ENCODE assay signal across 1 cellular context in the genomic region with DNA sequence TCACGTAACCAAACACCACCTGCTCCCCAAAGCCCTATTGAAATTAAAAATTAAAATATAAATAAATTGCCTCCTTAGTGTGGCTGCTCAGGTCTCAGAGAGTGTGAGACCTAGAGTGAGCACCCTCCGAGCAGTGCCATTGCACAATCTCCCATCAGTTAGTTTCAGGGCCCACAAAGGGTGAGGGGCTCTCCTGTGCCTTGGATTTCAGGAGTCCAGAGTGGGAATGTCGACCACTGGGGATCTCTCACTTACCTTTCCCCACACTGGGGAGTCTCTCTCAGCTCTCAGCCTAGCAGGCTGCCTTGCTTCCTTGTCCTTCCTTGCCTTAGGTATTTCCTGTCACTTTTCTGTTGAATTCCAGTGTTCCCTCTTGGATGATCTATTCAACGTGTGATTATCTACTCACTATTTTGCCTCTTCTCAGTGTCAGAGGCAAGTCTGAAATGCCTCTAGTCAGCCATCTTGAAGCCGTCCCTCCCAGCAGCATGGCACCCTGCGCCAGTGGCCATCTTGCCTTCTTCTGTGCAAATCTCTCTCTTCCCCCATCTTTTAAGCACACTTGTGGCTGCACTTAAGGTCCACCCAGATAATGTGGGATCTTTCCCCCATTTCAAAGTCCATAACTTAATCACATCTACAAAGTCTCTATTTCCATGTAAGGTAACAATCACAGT.
TF ChIP-seq lines count a peak whose summit lies in the region.

No MANE protein-coding gene starts in this region.

TF ChIP-seq in GM23338, 12 proteins besides CTCF, POLR2A, EP300 and RAD21:
- TF ChIP-seq, protein P1, sequence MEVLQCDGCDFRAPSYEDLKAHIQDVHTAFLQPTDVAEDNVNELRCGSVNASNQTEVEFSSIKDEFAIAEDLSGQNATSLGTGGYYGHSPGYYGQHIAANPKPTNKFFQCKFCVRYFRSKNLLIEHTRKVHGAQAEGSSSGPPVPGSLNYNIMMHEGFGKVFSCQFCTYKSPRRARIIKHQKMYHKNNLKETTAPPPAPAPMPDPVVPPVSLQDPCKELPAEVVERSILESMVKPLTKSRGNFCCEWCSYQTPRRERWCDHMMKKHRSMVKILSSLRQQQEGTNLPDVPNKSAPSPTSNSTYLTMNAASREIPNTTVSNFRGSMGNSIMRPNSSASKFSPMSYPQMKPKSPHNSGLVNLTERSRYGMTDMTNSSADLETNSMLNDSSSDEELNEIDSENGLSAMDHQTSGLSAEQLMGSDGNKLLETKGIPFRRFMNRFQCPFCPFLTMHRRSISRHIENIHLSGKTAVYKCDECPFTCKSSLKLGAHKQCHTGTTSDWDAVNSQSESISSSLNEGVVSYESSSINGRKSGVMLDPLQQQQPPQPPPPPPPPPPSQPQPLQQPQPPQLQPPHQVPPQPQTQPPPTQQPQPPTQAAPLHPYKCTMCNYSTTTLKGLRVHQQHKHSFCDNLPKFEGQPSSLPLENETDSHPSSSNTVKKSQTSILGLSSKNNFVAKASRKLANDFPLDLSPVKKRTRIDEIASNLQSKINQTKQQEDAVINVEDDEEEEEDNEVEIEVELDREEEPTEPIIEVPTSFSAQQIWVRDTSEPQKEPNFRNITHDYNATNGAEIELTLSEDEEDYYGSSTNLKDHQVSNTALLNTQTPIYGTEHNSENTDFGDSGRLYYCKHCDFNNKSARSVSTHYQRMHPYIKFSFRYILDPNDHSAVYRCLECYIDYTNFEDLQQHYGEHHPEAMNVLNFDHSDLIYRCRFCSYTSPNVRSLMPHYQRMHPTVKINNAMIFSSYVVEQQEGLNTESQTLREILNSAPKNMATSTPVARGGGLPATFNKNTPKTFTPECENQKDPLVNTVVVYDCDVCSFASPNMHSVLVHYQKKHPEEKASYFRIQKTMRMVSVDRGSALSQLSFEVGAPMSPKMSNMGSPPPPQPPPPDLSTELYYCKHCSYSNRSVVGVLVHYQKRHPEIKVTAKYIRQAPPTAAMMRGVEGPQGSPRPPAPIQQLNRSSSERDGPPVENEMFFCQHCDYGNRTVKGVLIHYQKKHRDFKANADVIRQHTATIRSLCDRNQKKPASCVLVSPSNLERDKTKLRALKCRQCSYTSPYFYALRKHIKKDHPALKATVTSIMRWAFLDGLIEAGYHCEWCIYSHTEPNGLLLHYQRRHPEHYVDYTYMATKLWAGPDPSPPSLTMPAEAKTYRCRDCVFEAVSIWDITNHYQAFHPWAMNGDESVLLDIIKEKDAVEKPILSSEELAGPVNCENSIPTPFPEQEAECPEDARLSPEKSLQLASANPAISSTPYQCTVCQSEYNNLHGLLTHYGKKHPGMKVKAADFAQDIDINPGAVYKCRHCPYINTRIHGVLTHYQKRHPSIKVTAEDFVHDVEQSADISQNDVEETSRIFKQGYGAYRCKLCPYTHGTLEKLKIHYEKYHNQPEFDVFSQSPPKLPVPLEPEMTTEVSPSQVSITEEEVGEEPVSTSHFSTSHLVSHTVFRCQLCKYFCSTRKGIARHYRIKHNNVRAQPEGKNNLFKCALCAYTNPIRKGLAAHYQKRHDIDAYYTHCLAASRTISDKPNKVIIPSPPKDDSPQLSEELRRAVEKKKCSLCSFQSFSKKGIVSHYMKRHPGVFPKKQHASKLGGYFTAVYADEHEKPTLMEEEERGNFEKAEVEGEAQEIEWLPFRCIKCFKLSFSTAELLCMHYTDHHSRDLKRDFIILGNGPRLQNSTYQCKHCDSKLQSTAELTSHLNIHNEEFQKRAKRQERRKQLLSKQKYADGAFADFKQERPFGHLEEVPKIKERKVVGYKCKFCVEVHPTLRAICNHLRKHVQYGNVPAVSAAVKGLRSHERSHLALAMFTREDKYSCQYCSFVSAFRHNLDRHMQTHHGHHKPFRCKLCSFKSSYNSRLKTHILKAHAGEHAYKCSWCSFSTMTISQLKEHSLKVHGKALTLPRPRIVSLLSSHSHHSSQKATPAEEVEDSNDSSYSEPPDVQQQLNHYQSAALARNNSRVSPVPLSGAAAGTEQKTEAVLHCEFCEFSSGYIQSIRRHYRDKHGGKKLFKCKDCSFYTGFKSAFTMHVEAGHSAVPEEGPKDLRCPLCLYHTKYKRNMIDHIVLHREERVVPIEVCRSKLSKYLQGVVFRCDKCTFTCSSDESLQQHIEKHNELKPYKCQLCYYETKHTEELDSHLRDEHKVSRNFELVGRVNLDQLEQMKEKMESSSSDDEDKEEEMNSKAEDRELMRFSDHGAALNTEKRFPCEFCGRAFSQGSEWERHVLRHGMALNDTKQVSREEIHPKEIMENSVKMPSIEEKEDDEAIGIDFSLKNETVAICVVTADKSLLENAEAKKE (CRISPR knock-in tag; IDR thresholded peaks at IDR 0.05): no peak
- TF ChIP-seq NANOG (IDR thresholded peaks at IDR 0.05; ENCODE audit: borderline replicate concordance): no peak
- no peak for TF ChIP-seq STAT1 (IDR thresholded peaks at IDR 0.05; ENCODE audit: unreplicated experiment)
- no peak for TF ChIP-seq ZNF114 (CRISPR knock-in tag; IDR thresholded peaks at IDR 0.05)
- TF ChIP-seq, protein P2, sequence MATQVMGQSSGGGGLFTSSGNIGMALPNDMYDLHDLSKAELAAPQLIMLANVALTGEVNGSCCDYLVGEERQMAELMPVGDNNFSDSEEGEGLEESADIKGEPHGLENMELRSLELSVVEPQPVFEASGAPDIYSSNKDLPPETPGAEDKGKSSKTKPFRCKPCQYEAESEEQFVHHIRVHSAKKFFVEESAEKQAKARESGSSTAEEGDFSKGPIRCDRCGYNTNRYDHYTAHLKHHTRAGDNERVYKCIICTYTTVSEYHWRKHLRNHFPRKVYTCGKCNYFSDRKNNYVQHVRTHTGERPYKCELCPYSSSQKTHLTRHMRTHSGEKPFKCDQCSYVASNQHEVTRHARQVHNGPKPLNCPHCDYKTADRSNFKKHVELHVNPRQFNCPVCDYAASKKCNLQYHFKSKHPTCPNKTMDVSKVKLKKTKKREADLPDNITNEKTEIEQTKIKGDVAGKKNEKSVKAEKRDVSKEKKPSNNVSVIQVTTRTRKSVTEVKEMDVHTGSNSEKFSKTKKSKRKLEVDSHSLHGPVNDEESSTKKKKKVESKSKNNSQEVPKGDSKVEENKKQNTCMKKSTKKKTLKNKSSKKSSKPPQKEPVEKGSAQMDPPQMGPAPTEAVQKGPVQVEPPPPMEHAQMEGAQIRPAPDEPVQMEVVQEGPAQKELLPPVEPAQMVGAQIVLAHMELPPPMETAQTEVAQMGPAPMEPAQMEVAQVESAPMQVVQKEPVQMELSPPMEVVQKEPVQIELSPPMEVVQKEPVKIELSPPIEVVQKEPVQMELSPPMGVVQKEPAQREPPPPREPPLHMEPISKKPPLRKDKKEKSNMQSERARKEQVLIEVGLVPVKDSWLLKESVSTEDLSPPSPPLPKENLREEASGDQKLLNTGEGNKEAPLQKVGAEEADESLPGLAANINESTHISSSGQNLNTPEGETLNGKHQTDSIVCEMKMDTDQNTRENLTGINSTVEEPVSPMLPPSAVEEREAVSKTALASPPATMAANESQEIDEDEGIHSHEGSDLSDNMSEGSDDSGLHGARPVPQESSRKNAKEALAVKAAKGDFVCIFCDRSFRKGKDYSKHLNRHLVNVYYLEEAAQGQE (IDR thresholded peaks at IDR 0.05; ENCODE audit: unreplicated experiment): no peak
- TF ChIP-seq EZH2phosphoT487 (IDR thresholded peaks at IDR 0.05; ENCODE audit: unreplicated experiment): no peak
- TF ChIP-seq JUNB (IDR thresholded peaks at IDR 0.05; ENCODE audit: unreplicated experiment): no peak
- TF ChIP-seq ZNF331 (CRISPR knock-in tag; IDR thresholded peaks at IDR 0.05; ENCODE audit: low read depth): no peak
- TF ChIP-seq CREB1 (CRISPR knock-in tag; IDR thresholded peaks at IDR 0.05; ENCODE audit: low read depth): no peak
- no peak for TF ChIP-seq EZH2 (IDR thresholded peaks at IDR 0.05; ENCODE audit: low read depth, unreplicated experiment)
- TF ChIP-seq POLR2AphosphoS5 (IDR thresholded peaks at IDR 0.05; ENCODE audit: low read depth): no peak
- TF ChIP-seq, protein P3, sequence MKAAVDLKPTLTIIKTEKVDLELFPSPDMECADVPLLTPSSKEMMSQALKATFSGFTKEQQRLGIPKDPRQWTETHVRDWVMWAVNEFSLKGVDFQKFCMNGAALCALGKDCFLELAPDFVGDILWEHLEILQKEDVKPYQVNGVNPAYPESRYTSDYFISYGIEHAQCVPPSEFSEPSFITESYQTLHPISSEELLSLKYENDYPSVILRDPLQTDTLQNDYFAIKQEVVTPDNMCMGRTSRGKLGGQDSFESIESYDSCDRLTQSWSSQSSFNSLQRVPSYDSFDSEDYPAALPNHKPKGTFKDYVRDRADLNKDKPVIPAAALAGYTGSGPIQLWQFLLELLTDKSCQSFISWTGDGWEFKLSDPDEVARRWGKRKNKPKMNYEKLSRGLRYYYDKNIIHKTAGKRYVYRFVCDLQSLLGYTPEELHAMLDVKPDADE (IDR thresholded peaks at IDR 0.05): no peak
